ENCODE assay signal across 17 cellular contexts in the genomic region with DNA sequence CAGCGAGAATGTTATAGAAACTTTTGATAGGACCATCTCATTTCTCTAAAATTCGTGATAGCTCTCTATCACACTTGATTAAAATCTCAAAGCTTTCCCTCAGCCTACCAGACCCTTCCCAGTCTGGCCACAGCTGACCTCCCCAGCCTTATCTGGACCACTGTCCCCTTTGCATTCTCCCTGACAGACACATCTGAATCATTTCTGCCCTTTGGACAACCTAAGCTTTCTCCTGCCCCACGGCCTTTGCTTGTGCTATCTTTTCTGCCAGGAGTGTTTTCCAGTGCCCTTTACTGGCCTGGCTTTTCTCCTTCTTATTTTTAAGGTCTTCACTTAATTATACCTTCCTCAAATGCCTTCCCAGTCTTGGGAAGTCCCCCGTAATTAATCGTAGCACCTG. TPM values are rescaled to one million over a fixed set of nuclear protein-coding genes. Genes with fewer than 3 reads are reported as not detected.
DNase-seq lines count a peak whose midpoint lies in the region; ATAC-seq and TF ChIP-seq lines count a peak whose summit lies in the region.
"Had no signal": no experiment of that assay in that cellular context is flagged by ENCODE, and none has a peak within 500 bp of the region (broad histone marks: within the 10 kb centered on the region; RNA-seq: fewer than 3 reads in every experiment).

No MANE protein-coding gene starts in this region.

- ATAC-seq in activated naive CD8-positive, alpha-beta T cell treated with anti-CD3 and anti-CD28 coated beads, Interleukin-2, amount 50 U/mL, for 24 hours: no peak
- no peak for ATAC-seq in T-helper 17 cell

- peaks cover 36% of the 10 kb centered on the region for H3K27me3 Mint-ChIP-seq in activated naive CD8-positive, alpha-beta T cell treated with anti-CD3 and anti-CD28 coated beads, Interleukin-2, amount 50 U/mL, for 24 hours
- H3K27me3 Mint-ChIP-seq in activated naive CD8-positive, alpha-beta T cell treated with anti-CD3 and anti-CD28 coated beads for 36 hours: peaks cover 58% of the 10 kb centered on the region
- H3K27me3 Mint-ChIP-seq in T-helper 17 cell (peaks cover 23% of the 10 kb centered on the region), immature natural killer cell (ENCODE audit: low read depth in 3 of 3) (peaks cover 7 to 28% (median 13%) of the 10 kb centered on the region in 3 donors), progenitor cell of endocrine pancreas (peaks cover 12% of the 10 kb centered on the region)

- H3K4me1 Mint-ChIP-seq in activated naive CD8-positive, alpha-beta T cell treated with anti-CD3 and anti-CD28 coated beads, Interleukin-2, amount 50 U/mL, for 24 hours: peaks cover 21% of the 10 kb centered on the region
- peaks cover 9% of the 10 kb centered on the region for H3K4me1 Mint-ChIP-seq in activated naive CD8-positive, alpha-beta T cell treated with anti-CD3 and anti-CD28 coated beads for 36 hours
- H3K4me1 Mint-ChIP-seq in T-helper 17 cell (peaks cover 18% of the 10 kb centered on the region), immature natural killer cell (peaks cover 8 to 10% of the 10 kb centered on the region in 2 donors), progenitor cell of endocrine pancreas (ENCODE audit: low read depth) (peaks cover 9% of the 10 kb centered on the region)

- no peak for DNase-seq in activated naive CD8-positive, alpha-beta T cell treated with anti-CD3 and anti-CD28 coated beads, Interleukin-2, amount 50 U/mL, for 24 hours
- DNase-seq in activated naive CD8-positive, alpha-beta T cell treated with anti-CD3 and anti-CD28 coated beads for 36 hours: no peak
- no peak for DNase-seq in T-helper 17 cell
- DNase-seq in immature natural killer cell: no peak
- no peak for DNase-seq in progenitor cell of endocrine pancreas (ENCODE audit: low spot score, unreplicated experiment)
- no peak for DNase-seq in UCSD-AML1 (lab: John Stamatoyannopoulos, UW; ENCODE audit: unreplicated experiment)
- no peak for DNase-seq in NCI-H187 treated with DMSO at 0.1 percent for 48 hours (lab: John Stamatoyannopoulos, UW)
- no peak for DNase-seq in NCI-H1417 (lab: John Stamatoyannopoulos, UW)
- DNase-seq: activated naive CD4-positive, alpha-beta T cell treated with anti-CD3 and anti-CD28 coated beads, Interleukin-2, amount 10 ng/mL, durations not matched to agents 7 days and 5 days; hippocampal formation; NCI-H1694 treated with DMSO at 0.1 percent for 48 hours; NCI-H748 treated with DMSO at 0.1 percent for 48 hours; SHP77; thyroid gland had no signal

- no peak overlapping the region for H3K4me3 Mint-ChIP-seq in activated naive CD8-positive, alpha-beta T cell treated with anti-CD3 and anti-CD28 coated beads, Interleukin-2, amount 50 U/mL, for 24 hours
- no peak overlapping the region for H3K4me3 Mint-ChIP-seq in activated naive CD8-positive, alpha-beta T cell treated with anti-CD3 and anti-CD28 coated beads for 36 hours
- H3K4me3 Mint-ChIP-seq in T-helper 17 cell (peak overlapping the region; percentile 75), immature natural killer cell (peak overlapping the region in 3 of 5 donors; percentile 14 to 48 (median 40)), progenitor cell of endocrine pancreas (ENCODE audit: low read depth) (peak overlapping the region; percentile 2)
- H3K4me3 Mint-ChIP-seq: activated CD4-positive, alpha-beta memory T cell treated with anti-CD3 and anti-CD28 coated beads, Interleukin-2, amount 10 ng/mL, durations not matched to agents 7 days and 5 days; activated naive CD4-positive, alpha-beta T cell treated with anti-CD3 and anti-CD28 coated beads, Interleukin-2, amount 10 ng/mL, durations not matched to agents 7 days and 5 days; stimulated activated naive B cell treated with anti-CD40 and anti-IgM and Interleukin-4, amounts not matched to agents 10 μg/mL and 1 μg/mL and 100 μg/mL, for 72 hours had no signal

- H3K36me3 Mint-ChIP-seq in activated naive CD8-positive, alpha-beta T cell treated with anti-CD3 and anti-CD28 coated beads, Interleukin-2, amount 50 U/mL, for 24 hours (ENCODE audit: low read depth): no peaks in the 10 kb centered on the region
- no peaks in the 10 kb centered on the region for H3K36me3 Mint-ChIP-seq in activated naive CD8-positive, alpha-beta T cell treated with anti-CD3 and anti-CD28 coated beads for 36 hours
- peaks cover 4% of the 10 kb centered on the region for H3K36me3 Mint-ChIP-seq in T-helper 17 cell (ENCODE audit: low read depth)
- peaks cover 0 to 4% (median 0%) of the 10 kb centered on the region in 3 donors for H3K36me3 Mint-ChIP-seq in immature natural killer cell
- peaks cover 5% of the 10 kb centered on the region for H3K36me3 Mint-ChIP-seq in progenitor cell of endocrine pancreas (ENCODE audit: insufficient read depth)
- H3K36me3 Mint-ChIP-seq: activated naive CD4-positive, alpha-beta T cell treated with anti-CD3 and anti-CD28 coated beads, Interleukin-2, amount 10 ng/mL, durations not matched to agents 7 days and 5 days; stimulated activated naive B cell treated with anti-CD40 and anti-IgM and Interleukin-4, amounts not matched to agents 10 μg/mL and 1 μg/mL and 100 μg/mL, for 72 hours had no signal

- H3K9me3 ChIP-seq in T-helper 17 cell (ENCODE audit: control insufficient read depth, low read length, poor library complexity, severe bottlenecking): no peaks in the 10 kb centered on the region
- H3K9me3 ChIP-seq: ascending aorta, thyroid gland had no signal

- H3K27ac Mint-ChIP-seq in activated naive CD8-positive, alpha-beta T cell treated with anti-CD3 and anti-CD28 coated beads, Interleukin-2, amount 50 U/mL, for 24 hours: peak overlapping the region; percentile 11
- H3K27ac Mint-ChIP-seq in activated naive CD8-positive, alpha-beta T cell treated with anti-CD3 and anti-CD28 coated beads for 36 hours: no peak overlapping the region
- H3K27ac Mint-ChIP-seq in T-helper 17 cell: peak overlapping the region; percentile 62
- no peak overlapping the region for H3K27ac Mint-ChIP-seq in immature natural killer cell
- no peak overlapping the region for H3K27ac Mint-ChIP-seq in progenitor cell of endocrine pancreas
- H3K27ac Mint-ChIP-seq: activated naive CD4-positive, alpha-beta T cell treated with anti-CD3 and anti-CD28 coated beads, Interleukin-2, amount 10 ng/mL, durations not matched to agents 7 days and 5 days; stimulated activated naive B cell treated with anti-CD40 and anti-IgM and Interleukin-4, amounts not matched to agents 10 μg/mL and 1 μg/mL and 100 μg/mL, for 72 hours had no signal

- TF ChIP-seq CTCF in progenitor cell of endocrine pancreas (IDR thresholded peaks at IDR 0.05; ENCODE audit: unreplicated experiment): no peak

- H3K9me3 Mint-ChIP-seq in activated naive CD8-positive, alpha-beta T cell treated with anti-CD3 and anti-CD28 coated beads, Interleukin-2, amount 50 U/mL, for 24 hours: no peaks in the 10 kb centered on the region
- no peaks in the 10 kb centered on the region for H3K9me3 Mint-ChIP-seq in activated naive CD8-positive, alpha-beta T cell treated with anti-CD3 and anti-CD28 coated beads for 36 hours
- H3K9me3 Mint-ChIP-seq in immature natural killer cell (peaks cover 0 to 1% (median 0%) of the 10 kb centered on the region in 6 donors), progenitor cell of endocrine pancreas (ENCODE audit: low read depth) (no peaks in the 10 kb centered on the region)
- H3K9me3 Mint-ChIP-seq: activated CD4-positive, alpha-beta memory T cell treated with anti-CD3 and anti-CD28 coated beads, Interleukin-2, amount 10 ng/mL, durations not matched to agents 7 days and 5 days; activated naive CD4-positive, alpha-beta T cell treated with anti-CD3 and anti-CD28 coated beads, Interleukin-2, amount 10 ng/mL, durations not matched to agents 7 days and 5 days; stimulated activated naive B cell treated with anti-CD40 and anti-IgM and Interleukin-4, amounts not matched to agents 10 μg/mL and 1 μg/mL and 100 μg/mL, for 72 hours had no signal

RNA-seq across cellular contexts. Expression of a gene that starts 2.7 kb away (rescaled TPM):
- total RNA-seq in activated naive CD8-positive, alpha-beta T cell treated with anti-CD3 and anti-CD28 coated beads for 36 hours: 1 to 10 TPM; 1.6 to 2.1 TPM
- total RNA-seq in T-helper 17 cell (10 to 100 TPM in 1 of 2 donors, 1 to 10 TPM in 1; 3.1 to 40.8 TPM), progenitor cell of endocrine pancreas (23.5 and 26.8 TPM in 2 replicates)
- 1 to 10 TPM in 2 of 3 donors, not detected in 1; 1.5 to 2.7 TPM for polyA plus RNA-seq in immature natural killer cell

Comparison
In these comparisons a context has a peak if more than half of its experiments do, and no peak if none do; other contexts are left out.
1. H3K27ac Mint-ChIP-seq: peak in activated naive CD8-positive, alpha-beta T cell treated with anti-CD3 and anti-CD28 coated beads, Interleukin-2, amount 50 U/mL, for 24 hours (single experiment) and T-helper 17 cell (single experiment); none in activated naive CD8-positive, alpha-beta T cell treated with anti-CD3 and anti-CD28 coated beads for 36 hours (single experiment), immature natural killer cell (0 of 6) and progenitor cell of endocrine pancreas (single experiment).
2. H3K4me3 Mint-ChIP-seq: peak in T-helper 17 cell (single experiment), immature natural killer cell (3 of 5) and progenitor cell of endocrine pancreas (single experiment); none in activated naive CD8-positive, alpha-beta T cell treated with anti-CD3 and anti-CD28 coated beads, Interleukin-2, amount 50 U/mL, for 24 hours (single experiment) and activated naive CD8-positive, alpha-beta T cell treated with anti-CD3 and anti-CD28 coated beads for 36 hours (single experiment).